In the genomic region with DNA sequence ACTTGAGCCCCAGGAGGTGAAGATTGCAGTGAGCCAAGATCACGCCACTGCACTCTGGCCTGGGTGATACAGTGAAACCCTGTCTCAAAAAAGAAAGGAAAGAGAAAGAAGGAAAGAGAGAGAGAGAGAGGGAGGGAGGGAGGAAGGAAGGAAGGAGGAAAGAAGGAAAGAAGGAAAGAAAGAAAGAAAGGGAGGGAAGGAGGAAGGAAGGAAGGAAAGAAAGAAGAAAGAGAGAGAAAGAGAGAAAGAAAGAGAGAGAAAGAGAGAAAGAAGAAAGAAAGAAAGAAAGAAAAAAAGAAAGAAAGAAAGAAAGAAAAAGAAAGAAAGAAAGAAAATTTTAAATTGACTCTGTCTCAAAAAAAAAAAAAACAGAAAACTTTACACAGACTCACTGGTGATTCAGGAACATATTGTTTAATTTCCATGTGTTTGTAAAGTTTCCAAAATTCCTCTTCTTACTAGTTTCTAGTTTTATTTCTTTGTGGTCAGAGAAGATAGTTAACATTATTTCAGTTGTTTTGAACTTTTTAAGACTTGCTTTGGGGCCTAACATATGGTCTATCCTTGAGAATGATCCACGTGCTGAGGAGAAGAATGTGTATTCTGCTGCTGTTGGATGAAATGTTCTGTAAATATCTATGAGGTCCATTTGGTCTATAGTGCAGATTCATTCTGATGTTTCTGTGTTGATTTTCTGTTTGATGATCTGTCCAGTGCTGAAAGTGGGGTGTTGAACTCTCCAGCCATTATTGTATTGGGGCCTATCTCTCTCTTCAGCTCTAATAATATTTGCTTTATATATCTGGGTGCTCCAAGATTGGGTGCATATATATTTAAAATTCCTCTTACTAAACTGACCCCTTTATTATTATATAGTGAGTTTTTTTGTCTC, we compare ENCODE assay signal across 17 cellular contexts.
"Had no signal": no experiment of that assay in that cellular context is flagged by ENCODE, and none has a peak within 500 bp of the region (broad histone marks: within the 10 kb centered on the region; RNA-seq: fewer than 3 reads in every experiment).

No MANE protein-coding gene starts in this region.

- DNase-seq: activated CD4-positive, alpha-beta T cell treated with anti-CD3 and anti-CD28 coated beads for 48 hours; activated naive CD4-positive, alpha-beta T cell treated with Interleukin-2 at 50 U/mL for 16 hours; activated naive CD8-positive, alpha-beta T cell treated with anti-CD3 and anti-CD28 coated beads, Interleukin-2, amount 50 U/mL, for 24 hours; colonic mucosa; effector CD8-positive, alpha-beta T cell; foreskin keratinocyte; head of caudate nucleus; kidney; left ventricle myocardium inferior; mesenchymal stem cell; stimulated activated CD4-positive, alpha-beta T cell treated with anti-CD3 and anti-CD28 coated beads, Interleukin-4, amount 100 ng/mL, for 1 hour; stimulated activated CD8-positive, alpha-beta memory T cell treated with anti-CD3 and anti-CD28 coated beads, Interleukin-4, amount 100 ng/mL, for 48 hours; stimulated activated naive CD8-positive, alpha-beta T cell treated with anti-CD3 and anti-CD28 coated beads, Interleukin-15, Interleukin-2, amounts not matched to agents 100 U/mL and 50 U/mL, for 24 hours had no signal

- H3K36me3 ChIP-seq: colonic mucosa, left ventricle myocardium inferior, suprapubic skin had no signal

- ATAC-seq: activated naive CD8-positive, alpha-beta T cell treated with anti-CD3 and anti-CD28 coated beads, Interleukin-2, amount 50 U/mL, for 24 hours; foreskin keratinocyte; stimulated activated naive CD8-positive, alpha-beta T cell treated with anti-CD3 and anti-CD28 coated beads, Interleukin-15, Interleukin-2, amounts not matched to agents 100 U/mL and 50 U/mL, for 24 hours; WTC11 had no signal

- H3K9me3 ChIP-seq: colonic mucosa, left ventricle myocardium inferior, suprapubic skin had no signal

- H3K27me3 ChIP-seq: colonic mucosa, foreskin keratinocyte, suprapubic skin had no signal

- H3K27ac ChIP-seq: colonic mucosa, epithelial cell of prostate, foreskin keratinocyte, left ventricle myocardium inferior, suprapubic skin had no signal

- FAIRE-seq: astrocyte had no signal

- H3K4me3 ChIP-seq: colonic mucosa, left ventricle myocardium inferior, suprapubic skin had no signal

- H3K4me1 ChIP-seq: colonic mucosa, foreskin keratinocyte, suprapubic skin had no signal
